ENCODE assay signal across 11 cellular contexts in genomic region chr7:16916111-16916639, GRCh38. TPM values are rescaled to one million over a fixed set of nuclear protein-coding genes. Genes with fewer than 3 reads are reported as not detected.
A peak's percentile ranks its signal among the peaks of the same experiment; 100 is the strongest.
DNase-seq lines count a peak whose midpoint lies in the region; ATAC-seq and TF ChIP-seq lines count a peak whose summit lies in the region.
"Had no signal": no experiment of that assay in that cellular context is flagged by ENCODE, and none has a peak within 500 bp of the region (broad histone marks: within the 10 kb centered on the region; RNA-seq: fewer than 3 reads in every experiment).

No MANE protein-coding gene starts in this region.

- in situ Hi-C loops in Panc1 (cut with HindIII; ENCODE audit: low pct_unique_long_range_greater_than_20kb, low sequenced_read_pairs) = no loop called here

- no peaks in the 10 kb centered on the region for H3K27me3 Mint-ChIP-seq in activated CD8-positive, alpha-beta T cell treated with anti-CD3 and anti-CD28 coated beads for 36 hours
- peaks cover 5% of the 10 kb centered on the region for H3K27me3 Mint-ChIP-seq in activated CD8-positive, alpha-beta T cell treated with anti-CD3 and anti-CD28 coated beads, Interleukin-2, amount 10 ng/mL, durations not matched to agents 7 days and 5 days (ENCODE audit: low read depth)
- H3K27me3 Mint-ChIP-seq in stimulated activated naive CD8-positive, alpha-beta T cell treated with anti-CD3 and anti-CD28 coated beads, Interleukin-15, amount 100 ng/mL, for 72 hours = no peaks in the 10 kb centered on the region

- no peak overlapping the region for H3K27ac Mint-ChIP-seq in activated CD8-positive, alpha-beta T cell treated with anti-CD3 and anti-CD28 coated beads for 36 hours
- H3K27ac Mint-ChIP-seq in activated CD8-positive, alpha-beta T cell treated with anti-CD3 and anti-CD28 coated beads, Interleukin-2, amount 10 ng/mL, durations not matched to agents 7 days and 5 days = no peak overlapping the region
- no peak overlapping the region for H3K27ac Mint-ChIP-seq in stimulated activated naive CD8-positive, alpha-beta T cell treated with anti-CD3 and anti-CD28 coated beads, Interleukin-15, amount 100 ng/mL, for 72 hours
- H3K27ac Mint-ChIP-seq: CD14-positive monocyte; naive thymus-derived CD8-positive, alpha-beta T cell had no signal

- no peak overlapping the region for H3K4me3 ChIP-seq in Panc1 (ENCODE audit: low read depth in 2 of 2, low read length in 2 of 2)
- H3K4me3 ChIP-seq in fibroblast of mammary gland (ENCODE audit: control insufficient read depth, low read depth, low read length) = no peak overlapping the region

- CTCF ChIA-PET in activated CD8-positive, alpha-beta T cell treated with anti-CD3 and anti-CD28 coated beads for 36 hours (lab: Charles Lee) = interaction anchor here (2.5 to 3.3 kb wide), 2 partner anchors 14 to 115 kb away, joined by 19 to 28 read pairs; no protein-coding TSS in a partner anchor
- CTCF ChIA-PET in activated CD8-positive, alpha-beta T cell treated with anti-CD3 and anti-CD28 coated beads, Interleukin-2, amount 10 ng/mL, durations not matched to agents 7 days and 5 days (lab: Charles Lee) = interaction anchor here (0.7 to 3.7 kb wide), 2 partner anchors 10 to 24 kb away, joined by 3 to 51 read pairs; no protein-coding TSS in a partner anchor
- CTCF ChIA-PET in Panc1 (lab: Charles Lee) = interaction anchor here (1.6 kb wide), 1 partner anchor 115 kb away, joined by 5 read pairs; no protein-coding TSS in a partner anchor

- no peaks in the 10 kb centered on the region for H3K27me3 ChIP-seq in Panc1 (ENCODE audit: control insufficient read depth, insufficient read depth, low read length)

- peak; percentile 47 for ATAC-seq in activated CD8-positive, alpha-beta T cell treated with anti-CD3 and anti-CD28 coated beads for 36 hours
- no peak for ATAC-seq in activated CD8-positive, alpha-beta T cell treated with anti-CD3 and anti-CD28 coated beads, Interleukin-2, amount 10 ng/mL, durations not matched to agents 7 days and 5 days
- ATAC-seq in Panc1 (peak; percentile 53; the same call in 1 of the 2 replicates), HG03175 (IDR thresholded peaks at IDR 0.05; ENCODE audit: unreplicated experiment) (no peak)
- ATAC-seq in stimulated activated naive CD8-positive, alpha-beta T cell treated with anti-CD3 and anti-CD28 coated beads, Interleukin-15, amount 100 ng/mL, for 72 hours = peak; percentile 71
- ATAC-seq: naive thymus-derived CD8-positive, alpha-beta T cell had no signal

- no peak for DNase-seq in activated CD8-positive, alpha-beta T cell treated with anti-CD3 and anti-CD28 coated beads for 36 hours
- no peak for DNase-seq in activated CD8-positive, alpha-beta T cell treated with anti-CD3 and anti-CD28 coated beads, Interleukin-2, amount 10 ng/mL, durations not matched to agents 7 days and 5 days
- DNase-seq in Panc1 (ENCODE audit: low read depth, low spot score) (no peak), fibroblast of mammary gland (ENCODE audit: low read depth) (peak; percentile 91), NCI-H146 treated with DMSO at 0.1 percent for 48 hours (lab: John Stamatoyannopoulos, UW; ENCODE audit: unreplicated experiment) (no peak)
- no peak for DNase-seq in stimulated activated naive CD8-positive, alpha-beta T cell treated with anti-CD3 and anti-CD28 coated beads, Interleukin-15, amount 100 ng/mL, for 72 hours
- DNase-seq in activated effector memory CD4-positive, alpha-beta T cell treated with anti-CD3 and anti-CD28 coated beads, Interleukin-2, amount 50 U/mL, for 16 hours = no peak
- DNase-seq: naive thymus-derived CD8-positive, alpha-beta T cell had no signal

- H3K4me1 ChIP-seq in Panc1 (ENCODE audit: control insufficient read depth, insufficient read depth, low read length) = 0 out of 2 replicates have a peak, but pooled peaks cover 4% of the 10 kb centered on the region

- H3K9me3 ChIP-seq in Panc1 (ENCODE audit: control insufficient read depth, insufficient read depth, low read depth, low read length) = 0 out of 2 replicates have a peak, but pooled peaks cover 4% of the 10 kb centered on the region

- no peaks in the 10 kb centered on the region for H3K36me3 Mint-ChIP-seq in activated CD8-positive, alpha-beta T cell treated with anti-CD3 and anti-CD28 coated beads for 36 hours (ENCODE audit: low read depth)
- no peaks in the 10 kb centered on the region for H3K36me3 Mint-ChIP-seq in activated CD8-positive, alpha-beta T cell treated with anti-CD3 and anti-CD28 coated beads, Interleukin-2, amount 10 ng/mL, durations not matched to agents 7 days and 5 days (ENCODE audit: low read depth)
- H3K36me3 Mint-ChIP-seq: CD14-positive monocyte; naive thymus-derived CD8-positive, alpha-beta T cell had no signal

- no peak overlapping the region for H3K4me3 Mint-ChIP-seq in activated CD8-positive, alpha-beta T cell treated with anti-CD3 and anti-CD28 coated beads for 36 hours
- no peak overlapping the region for H3K4me3 Mint-ChIP-seq in activated CD8-positive, alpha-beta T cell treated with anti-CD3 and anti-CD28 coated beads, Interleukin-2, amount 10 ng/mL, durations not matched to agents 7 days and 5 days
- H3K4me3 Mint-ChIP-seq in stimulated activated naive CD8-positive, alpha-beta T cell treated with anti-CD3 and anti-CD28 coated beads, Interleukin-15, amount 100 ng/mL, for 72 hours = peak overlapping the region in 1 of 2 donors; percentile 22
- H3K4me3 Mint-ChIP-seq: CD14-positive monocyte; naive thymus-derived CD8-positive, alpha-beta T cell had no signal

- no peaks in the 10 kb centered on the region for H3K9me3 Mint-ChIP-seq in activated CD8-positive, alpha-beta T cell treated with anti-CD3 and anti-CD28 coated beads for 36 hours
- H3K9me3 Mint-ChIP-seq in activated CD8-positive, alpha-beta T cell treated with anti-CD3 and anti-CD28 coated beads, Interleukin-2, amount 10 ng/mL, durations not matched to agents 7 days and 5 days (ENCODE audit: insufficient read depth) = no peaks in the 10 kb centered on the region
- H3K9me3 Mint-ChIP-seq in stimulated activated naive CD8-positive, alpha-beta T cell treated with anti-CD3 and anti-CD28 coated beads, Interleukin-15, amount 100 ng/mL, for 72 hours = peaks cover 0 to 10% of the 10 kb centered on the region in 2 donors

- intact Hi-C loops in activated CD8-positive, alpha-beta T cell treated with anti-CD3 and anti-CD28 coated beads for 36 hours (cut with micrococcal nuclease) = loop anchor here (5.0 kb wide), 1 partner anchor 114 kb away; the partner anchor contains the start of gene AGR2
- intact Hi-C loops in Panc1 (cut with micrococcal nuclease; ENCODE audit: unreplicated experiment) = loop anchor here (1.0 kb wide), 1 partner anchor 114 kb away; no protein-coding TSS in a partner anchor

- H3K36me3 ChIP-seq in Panc1 (ENCODE audit: control insufficient read depth, insufficient read depth, low read length) = no peaks in the 10 kb centered on the region

- H3K27ac ChIP-seq in Panc1 (ENCODE audit: low read length) = peak overlapping the region; percentile 48; the same call in 1 of the 2 replicates

- no peak for TF ChIP-seq CTCF in activated CD8-positive, alpha-beta T cell treated with anti-CD3 and anti-CD28 coated beads for 36 hours (IDR thresholded peaks at IDR 0.05)
- TF ChIP-seq CTCF in Panc1 (IDR thresholded peaks at IDR 0.05) = no peak
- no peak for TF ChIP-seq CTCF in fibroblast of mammary gland (conservative IDR thresholded peaks at IDR 0.05; ENCODE audit: control insufficient read depth, insufficient read depth, low read depth, low read length)

- no TSS peak for BruUV-seq in Panc1 (replicated peaks; lab: Mats Ljungman, UMichigan)

- peaks cover 7% of the 10 kb centered on the region for H3K4me1 Mint-ChIP-seq in activated CD8-positive, alpha-beta T cell treated with anti-CD3 and anti-CD28 coated beads for 36 hours (ENCODE audit: low read depth)
- peaks cover 8% of the 10 kb centered on the region for H3K4me1 Mint-ChIP-seq in activated CD8-positive, alpha-beta T cell treated with anti-CD3 and anti-CD28 coated beads, Interleukin-2, amount 10 ng/mL, durations not matched to agents 7 days and 5 days (ENCODE audit: low read depth)
- H3K4me1 Mint-ChIP-seq in stimulated activated naive CD8-positive, alpha-beta T cell treated with anti-CD3 and anti-CD28 coated beads, Interleukin-15, amount 100 ng/mL, for 72 hours = peaks cover 11% of the 10 kb centered on the region
- H3K4me1 Mint-ChIP-seq: CD14-positive monocyte; naive thymus-derived CD8-positive, alpha-beta T cell had no signal

- POLR2A ChIA-PET in activated CD8-positive, alpha-beta T cell treated with anti-CD3 and anti-CD28 coated beads for 36 hours (lab: Charles Lee) = interaction anchor here (0.5 kb wide), 1 partner anchor 10 kb away, joined by 5 read pairs; no protein-coding TSS in a partner anchor
- POLR2A ChIA-PET in activated CD8-positive, alpha-beta T cell treated with anti-CD3 and anti-CD28 coated beads, Interleukin-2, amount 10 ng/mL, durations not matched to agents 7 days and 5 days (lab: Charles Lee) = no interaction called here
- POLR2A ChIA-PET in Panc1 (lab: Charles Lee) = no interaction called here

RNA-seq across cellular contexts. Expression of gene AGR3, which starts 34.4 kb away (rescaled TPM):
- not detected for total RNA-seq in activated CD8-positive, alpha-beta T cell treated with anti-CD3 and anti-CD28 coated beads for 36 hours
- not detected for total RNA-seq in activated CD8-positive, alpha-beta T cell treated with anti-CD3 and anti-CD28 coated beads, Interleukin-2, amount 10 ng/mL, durations not matched to agents 7 days and 5 days
- total RNA-seq in Panc1 (2021; ENCODE audit: unreplicated experiment) = not detected
- not detected for polyA plus RNA-seq in Panc1 (2012; ENCODE audit: insufficient read length)
- total RNA-seq: naive thymus-derived CD8-positive, alpha-beta T cell; SK-MEL-5 had no signal
- polyA plus RNA-seq: CD14-positive monocyte; naive thymus-derived CD8-positive, alpha-beta T cell had no signal

Comparison
In these comparisons a context has a peak if more than half of its experiments do, and no peak if none do; other contexts are left out.
1. ATAC-seq: peak in activated CD8-positive, alpha-beta T cell treated with anti-CD3 and anti-CD28 coated beads for 36 hours (single experiment), Panc1 (single experiment) and stimulated activated naive CD8-positive, alpha-beta T cell treated with anti-CD3 and anti-CD28 coated beads, Interleukin-15, amount 100 ng/mL, for 72 hours (single experiment); none in activated CD8-positive, alpha-beta T cell treated with anti-CD3 and anti-CD28 coated beads, Interleukin-2, amount 10 ng/mL, durations not matched to agents 7 days and 5 days (single experiment) and HG03175 (single experiment).